In the genomic region with DNA sequence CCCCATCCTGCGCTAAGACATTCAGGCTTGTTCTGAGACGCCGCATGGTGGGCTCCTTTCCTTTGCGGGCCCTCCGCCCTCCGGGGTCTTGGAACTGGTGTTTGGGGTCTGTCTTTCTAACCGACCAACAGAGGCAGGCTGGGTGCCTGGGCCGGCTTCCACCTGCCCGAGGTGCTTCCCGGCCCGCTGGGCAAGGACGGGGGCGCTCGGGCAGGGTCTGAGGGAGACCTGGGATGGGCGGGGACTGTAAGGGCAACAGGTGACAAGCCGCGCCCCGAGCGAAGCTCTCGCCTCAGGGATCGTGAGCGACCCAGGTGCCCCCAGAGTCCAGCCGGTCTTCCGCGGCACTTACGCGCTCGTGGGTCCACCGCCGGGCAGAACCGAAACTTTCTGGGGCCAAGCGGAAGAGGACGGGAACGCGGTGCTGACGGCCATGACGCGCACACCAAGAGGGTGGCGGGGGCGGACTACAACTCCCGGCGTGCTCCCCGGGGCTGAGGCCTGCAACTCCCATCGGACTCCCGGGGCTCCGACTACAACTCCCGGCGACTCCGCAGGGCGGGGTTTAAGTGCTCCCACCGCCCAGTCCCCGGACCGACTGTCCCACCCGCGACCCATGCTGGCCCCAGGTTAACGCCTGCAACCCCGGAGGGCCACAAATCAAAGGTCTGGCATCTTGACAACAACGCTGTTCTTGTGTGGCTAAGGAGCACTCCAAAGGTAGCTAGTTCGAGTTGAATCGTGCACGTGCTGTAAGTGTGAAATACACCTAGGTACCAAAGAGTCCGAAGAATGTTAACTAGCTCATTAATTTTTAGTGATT, we compare ENCODE assay signal across 8 cellular contexts. TPM values are rescaled to one million over a fixed set of nuclear protein-coding genes. Genes with fewer than 3 reads are reported as not detected.
DNase-seq lines count a peak whose midpoint lies in the region; ATAC-seq and TF ChIP-seq lines count a peak whose summit lies in the region.

A gene (minus strand): TSS at position 455 of the 823 bp plus-strand sequence. CDS start 10,914 bp downstream, outside the sequence.

- peaks cover 8% of the 10 kb centered on the region; the same call in 1 of the 2 replicates for H3K36me3 ChIP-seq in WERI-Rb-1
- H3K36me3 ChIP-seq in breast epithelium, result no peaks in the 10 kb centered on the region
- H3K36me3 ChIP-seq in iPS-20b (ENCODE audit: insufficient read depth, low read depth, low read length), result no peaks in the 10 kb centered on the region

- H3K9ac ChIP-seq in iPS-20b (ENCODE audit: low read depth, low read length), result peak within 1 kb of the TSS; percentile 73; the same call in 1 of the 2 replicates

- DNase-seq in NCI-H2196 (lab: John Stamatoyannopoulos, UW; ENCODE audit: unreplicated experiment) (peak; percentile 63), WERI-Rb-1 (peak; percentile 95), breast epithelium (ENCODE audit: low spot score in 2 of 2) (peak; percentile 90 to 93)

- ATAC-seq in GM18519 (IDR thresholded peaks at IDR 0.05; ENCODE audit: low FRiP score, unreplicated experiment), result peak; percentile 40
- peak; percentile 90 for ATAC-seq in HG03045 (IDR thresholded peaks at IDR 0.05; ENCODE audit: unreplicated experiment)

- peak; percentile 76 for TF ChIP-seq POLR2A in breast epithelium (IDR thresholded peaks at IDR 0.05)

- intact Hi-C loops in breast epithelium (cut with DNase I; ENCODE audit: low total_unique reads), result no loop called here

- H3K4me1 ChIP-seq in breast epithelium (peaks cover 5 to 12% of the 10 kb centered on the region in 2 donors), iPS-20b (ENCODE audit: insufficient read depth, low read length) (peaks cover 10% of the 10 kb centered on the region)

- no peaks in the 10 kb centered on the region for H3K9me3 ChIP-seq in WERI-Rb-1 (ENCODE audit: severe bottlenecking)
- H3K9me3 ChIP-seq in breast epithelium, result no peaks in the 10 kb centered on the region
- H3K9me3 ChIP-seq in iPS-20b (ENCODE audit: insufficient read depth, low read depth, low read length), result no peaks in the 10 kb centered on the region

- peak within 1 kb of the TSS; percentile 90 for H3K4me3 ChIP-seq in WERI-Rb-1 (ENCODE audit: low read depth, low read length)
- H3K4me3 ChIP-seq in breast epithelium, result peak within 1 kb of the TSS; percentile 83 to 92 (median 86)
- peak within 1 kb of the TSS; percentile 77 for H3K4me3 ChIP-seq in iPS-20b (ENCODE audit: low read length)
- H3K4me3 ChIP-seq in skin epidermis, result peak within 1 kb of the TSS; percentile 59 to 93 (median 75)

- H3K27me3 ChIP-seq in WERI-Rb-1 (ENCODE audit: insufficient read depth, low read depth, severe bottlenecking) (no peaks in the 10 kb centered on the region), breast epithelium (no peaks in the 10 kb centered on the region), iPS-20b (ENCODE audit: insufficient read depth, low read length) (peaks cover 14% of the 10 kb centered on the region)

- TF ChIP-seq CTCF in 22Rv1 (IDR thresholded peaks at IDR 0.05) (no peak), WERI-Rb-1 (IDR thresholded peaks at IDR 0.05; ENCODE audit: low read depth, low read length) (no peak), breast epithelium (IDR thresholded peaks at IDR 0.05) (no peak)

- peak within 1 kb of the TSS; percentile 69 for H3K27ac ChIP-seq in 22Rv1
- peak within 1 kb of the TSS; percentile 98 for H3K27ac ChIP-seq in WERI-Rb-1
- H3K27ac ChIP-seq in breast epithelium, result peak within 1 kb of the TSS; percentile 92 to 94
- H3K27ac ChIP-seq in iPS-20b (ENCODE audit: low read length), result no peak within 1 kb of the TSS
- peak within 1 kb of the TSS; percentile 74 to 99 (median 94) for H3K27ac ChIP-seq in skin epidermis

RNA-seq across cellular contexts. Expression of the gene that starts here (rescaled TPM):
- total RNA-seq in breast epithelium, result 10 to 100 TPM; 40.7 to 48.2 (median 44.6) TPM
